In the genomic region with DNA sequence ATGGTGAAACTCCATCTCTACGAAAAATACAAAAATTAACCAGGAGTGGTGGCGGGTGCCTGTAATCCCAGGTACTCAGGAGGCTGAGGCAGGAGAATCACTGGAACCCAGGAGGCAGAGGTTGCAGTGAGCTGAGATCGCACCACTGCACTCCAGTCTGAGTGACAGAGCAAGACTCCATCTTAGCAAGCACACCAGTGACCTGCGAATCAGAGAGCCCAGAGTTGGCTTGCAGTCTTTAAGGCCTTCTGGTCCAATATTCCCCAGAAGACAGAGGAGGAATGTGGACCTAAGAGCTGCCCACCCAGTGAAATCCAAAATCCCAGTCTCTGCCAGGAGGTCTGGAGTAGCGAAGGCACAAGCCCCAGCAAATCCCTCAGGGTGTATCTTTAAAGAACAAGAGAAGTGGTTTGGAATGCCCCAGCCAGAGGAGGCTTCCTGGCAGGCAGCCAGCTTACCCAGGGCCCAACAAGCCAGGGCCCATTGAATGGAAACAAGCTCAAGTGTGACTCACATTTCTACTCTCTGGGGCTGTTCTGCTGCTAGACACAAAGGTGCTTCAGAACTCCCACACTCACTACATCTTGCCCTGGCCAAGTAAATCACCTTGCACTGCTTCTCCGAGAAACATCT, we compare ENCODE assay signal across 8 cellular contexts. TPM values are rescaled to one million over a fixed set of nuclear protein-coding genes. Genes with fewer than 3 reads are reported as not detected.
A peak's percentile ranks its signal among the peaks of the same experiment; 100 is the strongest.
DNase-seq lines count a peak whose midpoint lies in the region; ATAC-seq and TF ChIP-seq lines count a peak whose summit lies in the region.

No MANE protein-coding gene starts in this region.

- no peaks in the 10 kb centered on the region for H3K27me3 ChIP-seq in dorsolateral prefrontal cortex

- no peak overlapping the region for H3K4me3 Mint-ChIP-seq in activated T-cell treated with anti-CD3 and anti-CD28 coated beads, Interleukin-2, amount 50 U/mL, for 24 hours

- DNase-seq in NCI-H187 treated with DMSO at 0.1 percent for 48 hours (lab: John Stamatoyannopoulos, UW) (peak; percentile 89), iris pigment epithelial cell (ENCODE audit: low read depth) (peak; percentile 89), NCI-H2081 treated with DMSO at 0.1 percent for 48 hours (lab: John Stamatoyannopoulos, UW) (no peak), dorsolateral prefrontal cortex (no peak)
- peak; percentile 67 for DNase-seq in activated T-cell treated with anti-CD3 and anti-CD28 coated beads, Interleukin-2, amount 50 U/mL, for 24 hours

- no peaks in the 10 kb centered on the region for H3K9me3 Mint-ChIP-seq in activated T-cell treated with anti-CD3 and anti-CD28 coated beads, Interleukin-2, amount 50 U/mL, for 24 hours

- intact Hi-C loops in dorsolateral prefrontal cortex (cut with DNase I), result no loop called here

- ATAC-seq in GM19463 (IDR thresholded peaks at IDR 0.05; ENCODE audit: unreplicated experiment) (peak; percentile 71), HG02970 (IDR thresholded peaks at IDR 0.05; ENCODE audit: low FRiP score, unreplicated experiment) (no peak), HG02588 (IDR thresholded peaks at IDR 0.05; ENCODE audit: unreplicated experiment) (no peak)

- H3K27ac ChIP-seq in dorsolateral prefrontal cortex, result no peak overlapping the region

- no peak overlapping the region for H3K4me3 ChIP-seq in dorsolateral prefrontal cortex

- H3K27me3 Mint-ChIP-seq in activated T-cell treated with anti-CD3 and anti-CD28 coated beads, Interleukin-2, amount 50 U/mL, for 24 hours, result peaks cover 4% of the 10 kb centered on the region

- no peaks in the 10 kb centered on the region for H3K36me3 Mint-ChIP-seq in activated T-cell treated with anti-CD3 and anti-CD28 coated beads, Interleukin-2, amount 50 U/mL, for 24 hours (ENCODE audit: low read depth)

- H3K27ac Mint-ChIP-seq in activated T-cell treated with anti-CD3 and anti-CD28 coated beads, Interleukin-2, amount 50 U/mL, for 24 hours, result peak overlapping the region; percentile 10

- peaks cover 11% of the 10 kb centered on the region for H3K4me1 Mint-ChIP-seq in activated T-cell treated with anti-CD3 and anti-CD28 coated beads, Interleukin-2, amount 50 U/mL, for 24 hours (ENCODE audit: low read depth)

- no peak for TF ChIP-seq CTCF in dorsolateral prefrontal cortex (IDR thresholded peaks at IDR 0.05 in 54 of 56, conservative IDR thresholded peaks at IDR 0.05 in 2 of 56; ENCODE audit: low read depth in 1 of 56, partially characterized antibody in 56 of 56)

RNA-seq across cellular contexts. Expression of gene GPR161, which starts 23.9 kb away (rescaled TPM):
- total RNA-seq in dorsolateral prefrontal cortex, result 10 to 100 TPM in 108 of 120 experiments, 1 to 10 TPM in 12; 7.9 to 19.9 (median 13.2) TPM

Comparison
In these comparisons a context has a peak if more than half of its experiments do, and no peak if none do; other contexts are left out.
1. DNase-seq: peak in NCI-H187 treated with DMSO at 0.1 percent for 48 hours (single experiment), activated T-cell treated with anti-CD3 and anti-CD28 coated beads, Interleukin-2, amount 50 U/mL, for 24 hours (single experiment) and iris pigment epithelial cell (single experiment); none in NCI-H2081 treated with DMSO at 0.1 percent for 48 hours (single experiment) and dorsolateral prefrontal cortex (0 of 10).